In genomic region chr5:10384483-10384882, GRCh38 we compare ENCODE assay signal across 28 cellular contexts. TPM values are rescaled to one million over a fixed set of nuclear protein-coding genes. Genes with fewer than 3 reads are reported as not detected.
DNase-seq lines count a peak whose midpoint lies in the region; ATAC-seq and TF ChIP-seq lines count a peak whose summit lies in the region.
"Had no signal": no experiment of that assay in that cellular context is flagged by ENCODE, and none has a peak within 500 bp of the region (broad histone marks: within the 10 kb centered on the region; RNA-seq: fewer than 3 reads in every experiment).

No MANE protein-coding gene starts in this region.

- H3K27ac ChIP-seq in heart left ventricle (peak overlapping the region in 1 of 12 donors; percentile 18), right atrium auricular region (no peak overlapping the region), endodermal cell (ENCODE audit: low read depth, low read length) (no peak overlapping the region)
- H3K27ac ChIP-seq: HL-60, RWPE1 had no signal

- no peak overlapping the region for H3K4me3 Mint-ChIP-seq in activated T-cell treated with anti-CD3 and anti-CD28 coated beads, Interleukin-2, amount 50 U/mL, for 72 hours
- H3K4me3 Mint-ChIP-seq in mesothelial cell of epicardium = no peak overlapping the region
- H3K4me3 Mint-ChIP-seq in endodermal cell = no peak overlapping the region
- H3K4me3 Mint-ChIP-seq: H9 had no signal

- H3K36me3 Mint-ChIP-seq in activated T-cell treated with anti-CD3 and anti-CD28 coated beads, Interleukin-2, amount 50 U/mL, for 72 hours (ENCODE audit: insufficient read depth in 2 of 2) = peaks cover 7 to 31% of the 10 kb centered on the region in 2 donors
- H3K36me3 Mint-ChIP-seq in mesothelial cell of epicardium (peaks cover 38% of the 10 kb centered on the region), endodermal cell (ENCODE audit: low read depth) (peaks cover 40% of the 10 kb centered on the region)

- H3K27me3 ChIP-seq in heart left ventricle = no peaks in the 10 kb centered on the region
- H3K27me3 ChIP-seq in right atrium auricular region = no peaks in the 10 kb centered on the region
- H3K27me3 ChIP-seq in endodermal cell (ENCODE audit: control insufficient read depth, insufficient read depth, low read length, poor library complexity, severe bottlenecking) = no peaks in the 10 kb centered on the region

- H3K4me3 ChIP-seq in heart left ventricle (no peak overlapping the region), right atrium auricular region (no peak overlapping the region), endodermal cell (ENCODE audit: low read length) (no peak overlapping the region)

- ATAC-seq in heart left ventricle = peak; percentile 59 to 78 (median 73)
- ATAC-seq in activated T-cell treated with anti-CD3 and anti-CD28 coated beads, Interleukin-2, amount 50 U/mL, for 72 hours (replicated peaks in 1 of 2) = no peak
- ATAC-seq: HepG2, SK-N-SH treated with all-trans-retinoic acid at 6 μM for 48 hours had no signal

- no peaks in the 10 kb centered on the region for H3K9me3 Mint-ChIP-seq in activated T-cell treated with anti-CD3 and anti-CD28 coated beads, Interleukin-2, amount 50 U/mL, for 72 hours
- peaks cover 9% of the 10 kb centered on the region for H3K9me3 Mint-ChIP-seq in mesothelial cell of epicardium
- H3K9me3 Mint-ChIP-seq in endodermal cell = no peaks in the 10 kb centered on the region
- H3K9me3 Mint-ChIP-seq: CD4-positive, CD25-positive, alpha-beta regulatory T cell; H9 had no signal

- TF ChIP-seq POLR2A in heart left ventricle (IDR thresholded peaks at IDR 0.05) = no peak

- no peaks in the 10 kb centered on the region for H3K9me3 ChIP-seq in heart left ventricle
- no peaks in the 10 kb centered on the region for H3K9me3 ChIP-seq in right atrium auricular region
- no peaks in the 10 kb centered on the region for H3K9me3 ChIP-seq in endodermal cell (ENCODE audit: control insufficient read depth, low read length)

- no peaks in the 10 kb centered on the region for H3K4me1 Mint-ChIP-seq in activated T-cell treated with anti-CD3 and anti-CD28 coated beads, Interleukin-2, amount 50 U/mL, for 72 hours (ENCODE audit: low read depth)
- H3K4me1 Mint-ChIP-seq in mesothelial cell of epicardium (no peaks in the 10 kb centered on the region), endodermal cell (no peaks in the 10 kb centered on the region)
- H3K4me1 Mint-ChIP-seq: H9 had no signal

- TF ChIP-seq CTCF in heart left ventricle (IDR thresholded peaks at IDR 0.05) = no peak
- no peak for TF ChIP-seq CTCF in right atrium auricular region (IDR thresholded peaks at IDR 0.05)
- TF ChIP-seq CTCF in mesothelial cell of epicardium (IDR thresholded peaks at IDR 0.05; ENCODE audit: unreplicated experiment) = no peak
- no peak for TF ChIP-seq CTCF in endodermal cell (conservative IDR thresholded peaks at IDR 0.05)

- WGBS in heart left ventricle, 4 donors = 38 to 54% (median 51%) methylated on average over 3 of the region's 3 CpGs
- WGBS in endodermal cell (ENCODE audit: insufficient coverage in 1 of 2, insufficient read length in 1 of 2), 2 experiments = 98 to 100% methylated on average over 1 to 3 of the region's 3 CpGs

- no peaks in the 10 kb centered on the region for H3K27me3 Mint-ChIP-seq in activated T-cell treated with anti-CD3 and anti-CD28 coated beads, Interleukin-2, amount 50 U/mL, for 72 hours (ENCODE audit: low read depth)
- H3K27me3 Mint-ChIP-seq in mesothelial cell of epicardium (ENCODE audit: low read depth) (no peaks in the 10 kb centered on the region), endodermal cell (ENCODE audit: insufficient read depth) (no peaks in the 10 kb centered on the region)
- H3K27me3 Mint-ChIP-seq: CD4-positive, CD25-positive, alpha-beta regulatory T cell had no signal

- peaks cover 0 to 93% (median 82%) of the 10 kb centered on the region in 9 donors for H3K36me3 ChIP-seq in heart left ventricle
- peaks cover 30% of the 10 kb centered on the region for H3K36me3 ChIP-seq in right atrium auricular region
- H3K36me3 ChIP-seq in endodermal cell (ENCODE audit: control insufficient read depth, insufficient read depth, low read length) = peaks cover 79% of the 10 kb centered on the region

- no peak overlapping the region for H3K27ac Mint-ChIP-seq in activated T-cell treated with anti-CD3 and anti-CD28 coated beads, Interleukin-2, amount 50 U/mL, for 72 hours
- H3K27ac Mint-ChIP-seq in mesothelial cell of epicardium = no peak overlapping the region
- H3K27ac Mint-ChIP-seq in endodermal cell = no peak overlapping the region
- H3K27ac Mint-ChIP-seq: H9 had no signal

- intact Hi-C loops in heart left ventricle (cut with DNase I) = no loop called here

- no peak overlapping the region for H3K9ac ChIP-seq in endodermal cell (ENCODE audit: extremely low read depth, low read length, poor library complexity, severe bottlenecking)

- H3K4me1 ChIP-seq in heart left ventricle (peaks cover 0 to 11% (median 0%) of the 10 kb centered on the region in 12 donors), right atrium auricular region (peaks cover 0 to 4% of the 10 kb centered on the region in 2 donors), endodermal cell (ENCODE audit: control insufficient read depth, insufficient read depth, low read length) (no peaks in the 10 kb centered on the region)

- DNase-seq in heart left ventricle (no peak), right atrium auricular region (ENCODE audit: low spot score) (no peak), NCI-H446 treated with DMSO at 0.1 percent for 48 hours (lab: John Stamatoyannopoulos, UW) (peak; percentile 51), fibroblast of the conjunctiva (ENCODE audit: low read depth) (peak; percentile 12), mesothelial cell of epicardium (ENCODE audit: low spot score in 2 of 2, unreplicated experiment in 2 of 2) (no peak), endodermal cell (no peak)
- no peak for DNase-seq in activated T-cell treated with anti-CD3 and anti-CD28 coated beads, Interleukin-2, amount 50 U/mL, for 72 hours
- DNase-seq: CD4-positive, CD25-positive, alpha-beta regulatory T cell; COR-L47; DMS 273 treated with DMSO at 0.1 percent for 48 hours; DND-41; H9; KBM-7; MM.1S; NCI-H1048; NCI-H1417 treated with DMSO at 0.1 percent for 48 hours; NCI-H187; NCI-H2107; NCI-H2227 treated with DMSO at 0.1 percent for 48 hours; NCI-H524; NCI-H774; NK-92 treated with Interleukin-12 subunit alpha and Interleukin-12 subunit beta, amount 100 ng/mL, for 24 hours had no signal

RNA-seq across cellular contexts. Expression of gene MARCHF6, which starts 31.0 kb away (rescaled TPM):
- total RNA-seq in heart left ventricle = 100 to 1,000 TPM; 108 to 192 (median 161) TPM
- polyA plus RNA-seq in heart left ventricle = 10 to 100 TPM; 39.3 to 91.6 TPM
- total RNA-seq in right atrium auricular region = 100 to 1,000 TPM in 1 of 2 donors, 10 to 100 TPM in 1; 89.5 to 103 TPM
- total RNA-seq in activated T-cell treated with anti-CD3 and anti-CD28 coated beads, Interleukin-2, amount 50 U/mL, for 72 hours = 100 to 1,000 TPM; 138 to 151 TPM
- 267 to 273 TPM (median 272 TPM) in 3 replicates for total RNA-seq in mesothelial cell of epicardium
- total RNA-seq in endodermal cell = 100 to 1,000 TPM; 149 to 150 TPM
- polyA plus RNA-seq in endodermal cell (2013, experiment 1 of 2) = 146 TPM
- 126 TPM for polyA plus RNA-seq in endodermal cell (2013, experiment 2 of 2)

RNA-seq across cellular contexts. Expression of gene ROPN1L, which starts 57.2 kb away (rescaled TPM):
- total RNA-seq in heart left ventricle = under 1 TPM in 5 of 9 donors, not detected in 4; 0.40 to 0.81 (median 0.56) TPM
- polyA plus RNA-seq in heart left ventricle = under 1 TPM; 0.14 to 0.15 TPM
- total RNA-seq in right atrium auricular region = 1 to 10 TPM in 1 of 2 donors, not detected in 1; 2.2 TPM
- total RNA-seq in activated T-cell treated with anti-CD3 and anti-CD28 coated beads, Interleukin-2, amount 50 U/mL, for 72 hours = under 1 TPM; 0.26 to 0.58 TPM
- 0.23 to 0.45 TPM in 2 of 3 replicates, not detected in the other for total RNA-seq in mesothelial cell of epicardium
- under 1 TPM in 1 of 2 donors, not detected in 1; 0.70 TPM for total RNA-seq in endodermal cell
- 0.21 TPM for polyA plus RNA-seq in endodermal cell (2013, experiment 1 of 2)
- polyA plus RNA-seq in endodermal cell (2013, experiment 2 of 2) = 0.62 TPM
- total RNA-seq: G401, HepG2, HT-29 had no signal
- polyA plus RNA-seq: HepG2 had no signal

Comparison
In these comparisons a context has a peak if more than half of its experiments do, and no peak if none do; other contexts are left out.
1. ATAC-seq: peak in heart left ventricle (4 of 4); none in activated T-cell treated with anti-CD3 and anti-CD28 coated beads, Interleukin-2, amount 50 U/mL, for 72 hours (0 of 2).
2. DNase-seq: peak in NCI-H446 treated with DMSO at 0.1 percent for 48 hours (single experiment) and fibroblast of the conjunctiva (single experiment); none in heart left ventricle (0 of 5), right atrium auricular region (single experiment), activated T-cell treated with anti-CD3 and anti-CD28 coated beads, Interleukin-2, amount 50 U/mL, for 72 hours (0 of 2), mesothelial cell of epicardium (0 of 2) and endodermal cell (single experiment).